8 cellular contexts compared by ENCODE assay signal in genomic region chr1:39129514-39129913, GRCh38.
DNase-seq lines count a peak whose midpoint lies in the region; ATAC-seq, FAIRE-seq and TF ChIP-seq lines count a peak whose summit lies in the region.

No MANE protein-coding gene starts in this region.

- no peak for TF ChIP-seq EP300 in A549 (IDR thresholded peaks at IDR 0.05)

- H3K27ac ChIP-seq in A549 (peak overlapping the region; percentile 59 to 65; a peak in 5 of 6 replicates), WERI-Rb-1 (no peak overlapping the region), small intestine (ENCODE audit: low read depth in 1 of 2, low read length in 1 of 2) (peak overlapping the region in 1 of 2 donors; percentile 58)

- H3K9me3 ChIP-seq in A549 (no peaks in the 10 kb centered on the region), WERI-Rb-1 (ENCODE audit: severe bottlenecking) (no peaks in the 10 kb centered on the region), small intestine (ENCODE audit: control insufficient read depth, low read depth) (no peaks in the 10 kb centered on the region)

- peak; percentile 60 to 64 for TF ChIP-seq RAD21 in A549 (conservative IDR thresholded peaks at IDR 0.05 in 1 of 2, IDR thresholded peaks at IDR 0.05 in 1 of 2)

- H3K4me3 ChIP-seq in A549 (no peak overlapping the region), WERI-Rb-1 (ENCODE audit: low read depth, low read length) (no peak overlapping the region), small intestine (ENCODE audit: low read depth in 1 of 2, low read length in 2 of 2) (no peak overlapping the region)

- FAIRE-seq in A549 (lab: Jason Lieb, UNC) (no peak), small intestine (lab: Jason Lieb, UNC) (no peak)

- TF ChIP-seq POLR2A in A549 (IDR thresholded peaks at IDR 0.05; ENCODE audit: low read length) = no peak

- peak; percentile 87 to 88 for ATAC-seq in A549
- ATAC-seq in HG03045 (IDR thresholded peaks at IDR 0.05; ENCODE audit: unreplicated experiment) = no peak
- no peak for ATAC-seq in activated CD4-positive, CD25-positive, alpha-beta regulatory T cell treated with anti-CD3 and anti-CD28 coated beads, Interleukin-2, amount 50 U/mL, for 24 hours

- no peaks in the 10 kb centered on the region for H3K27me3 ChIP-seq in WERI-Rb-1 (ENCODE audit: insufficient read depth, low read depth, severe bottlenecking)
- H3K27me3 ChIP-seq in small intestine (ENCODE audit: control insufficient read depth in 2 of 2, insufficient read depth in 2 of 2, low read length in 2 of 2) = no peaks in the 10 kb centered on the region

- peak overlapping the region; percentile 61 for H3K4me2 ChIP-seq in A549

- in situ Hi-C loops in GM13976 (cut with MboI; ENCODE audit: low sequenced_read_pairs, unreplicated experiment) = no loop called here

- H3K4me1 ChIP-seq in A549 (peaks cover 64% of the 10 kb centered on the region), small intestine (ENCODE audit: control insufficient read depth in 2 of 2, insufficient read depth in 1 of 2, low read depth in 1 of 2, low read length in 1 of 2) (peaks cover 6 to 27% of the 10 kb centered on the region in 2 donors)

- TF ChIP-seq CTCF in A549 (IDR thresholded peaks at IDR 0.05) (peak; percentile 38), GM13976 (IDR thresholded peaks at IDR 0.05; ENCODE audit: borderline replicate concordance, control extremely low read depth, extremely low read depth, insufficient read depth, missing control alignments) (peak; percentile 27), WERI-Rb-1 (IDR thresholded peaks at IDR 0.05; ENCODE audit: low read depth, low read length) (peak; percentile 44; the same call in 1 of the 2 replicates)

- POLR2A ChIA-PET in A549 (lab: Yijun Ruan, JAX) = no interaction called here

- CTCF ChIA-PET in A549 (lab: Yijun Ruan, JAX) = interaction anchor here (0.9 to 5.2 kb wide), 10 partner anchors 16 to 131 kb away, joined by 3 to 68 read pairs (median 4); no protein-coding TSS in a partner anchor

- H3K36me3 ChIP-seq in WERI-Rb-1 (peaks cover 4% of the 10 kb centered on the region), small intestine (ENCODE audit: control insufficient read depth in 2 of 2, insufficient read depth in 2 of 2, low read length in 2 of 2) (peaks cover 0 to 1% of the 10 kb centered on the region in 2 donors)

- DNase-seq in A549 (ENCODE audit: low read depth in 1 of 2, low spot score in 1 of 2) = peak in 1 of 2 experiments; percentile 53
- DNase-seq in GM13976 (ENCODE audit: low spot score) = peak; percentile 35
- peak; percentile 21 for DNase-seq in WERI-Rb-1
- peak; percentile 23 for DNase-seq in kidney glomerular epithelial cell (lab: John Stamatoyannopoulos, UW)
- DNase-seq in iPS-NIHi11 (ENCODE audit: low spot score) = no peak
- no peak for DNase-seq in small intestine

TF ChIP-seq in A549, 52 proteins besides CTCF, POLR2A, EP300 and RAD21:
- TF ChIP-seq CBX2 (IDR thresholded peaks at IDR 0.05; ENCODE audit: borderline replicate concordance, low read depth) (no peak), RNF2 (IDR thresholded peaks at IDR 0.05; ENCODE audit: borderline replicate concordance, low read depth) (no peak), EHMT2 (IDR thresholded peaks at IDR 0.05; ENCODE audit: low read depth) (no peak), SMC3 (IDR thresholded peaks at IDR 0.05) (peak; percentile 47; the same call in 2 of the 3 replicates)

Comparison
In these comparisons a context has a peak if more than half of its experiments do, and no peak if none do; other contexts are left out.
1. ATAC-seq: peak in A549 (2 of 2); none in HG03045 (single experiment) and activated CD4-positive, CD25-positive, alpha-beta regulatory T cell treated with anti-CD3 and anti-CD28 coated beads, Interleukin-2, amount 50 U/mL, for 24 hours (0 of 2).
2. DNase-seq: peak in GM13976 (single experiment), WERI-Rb-1 (single experiment) and kidney glomerular epithelial cell (single experiment); none in iPS-NIHi11 (single experiment) and small intestine (single experiment).
3. Peak in every context shown above with its lines, with median percentiles within 50 percentile points of each other: CTCF ChIP-seq.